Comparison of ENCODE assay signal across 20 cellular contexts in the genomic region with DNA sequence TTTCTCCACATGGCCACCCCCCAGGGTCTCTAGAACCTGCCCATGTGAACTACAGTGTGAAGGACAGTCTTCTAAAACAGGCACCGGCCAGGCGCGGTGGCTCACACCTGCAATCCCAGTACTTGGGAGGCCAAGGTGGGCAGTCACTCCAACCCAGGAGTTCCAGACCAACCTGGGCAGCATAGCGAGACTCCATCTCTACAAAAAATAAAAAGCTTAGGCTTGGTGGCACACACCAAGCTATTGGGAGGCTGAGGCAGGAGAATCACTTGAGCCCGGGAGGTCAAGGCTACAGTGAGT. TPM values are rescaled to one million over a fixed set of nuclear protein-coding genes. Genes with fewer than 3 reads are reported as not detected.
DNase-seq lines count a peak whose midpoint lies in the region; ATAC-seq and TF ChIP-seq lines count a peak whose summit lies in the region.
"Had no signal": no experiment of that assay in that cellular context is flagged by ENCODE, and none has a peak within 500 bp of the region (broad histone marks: within the 10 kb centered on the region; RNA-seq: fewer than 3 reads in every experiment).

No MANE protein-coding gene starts in this region.

- no peaks in the 10 kb centered on the region for H3K27me3 ChIP-seq in naive thymus-derived CD4-positive, alpha-beta T cell (ENCODE audit: control insufficient read depth in 2 of 2, insufficient read depth in 2 of 2, low read length in 2 of 2)
- no peaks in the 10 kb centered on the region for H3K27me3 ChIP-seq in tibial nerve
- H3K27me3 ChIP-seq: adrenal gland, right lobe of liver had no signal

- H3K4me1 Mint-ChIP-seq in activated naive CD8-positive, alpha-beta T cell (ENCODE audit: low read depth), result peaks cover 33% of the 10 kb centered on the region
- H3K4me1 Mint-ChIP-seq in activated naive CD8-positive, alpha-beta T cell treated with anti-CD3 and anti-CD28 coated beads, Interleukin-2, amount 50 U/mL, for 24 hours, result peaks cover 24% of the 10 kb centered on the region
- H3K4me1 Mint-ChIP-seq in activated CD8-positive, alpha-beta T cell treated with anti-CD3 and anti-CD28 coated beads, Interleukin-2, amount 10 ng/mL, durations not matched to agents 7 days and 5 days (ENCODE audit: low read depth), result peaks cover 45% of the 10 kb centered on the region
- peaks cover 15 to 55% (median 30%) of the 10 kb centered on the region in 7 donors for H3K4me1 Mint-ChIP-seq in naive thymus-derived CD4-positive, alpha-beta T cell

- TF ChIP-seq EP300 in tibial nerve (IDR thresholded peaks at IDR 0.05), result no peak

- peaks cover 0 to 25% (median 3%) of the 10 kb centered on the region in 3 experiments for H3K36me3 ChIP-seq in naive thymus-derived CD4-positive, alpha-beta T cell (ENCODE audit: control insufficient read depth in 2 of 3, insufficient read depth in 3 of 3, low read length in 3 of 3)
- H3K36me3 ChIP-seq in tibial nerve, result peaks cover 3 to 40% (median 16%) of the 10 kb centered on the region in 3 donors
- H3K36me3 ChIP-seq: right lobe of liver had no signal

- no peak for TF ChIP-seq CTCF in tibial nerve (IDR thresholded peaks at IDR 0.05)

- peaks cover 25 to 35% of the 10 kb centered on the region in 2 donors for H3K4me1 ChIP-seq in naive thymus-derived CD4-positive, alpha-beta T cell (ENCODE audit: control insufficient read depth in 2 of 2, insufficient read depth in 2 of 2, low read length in 2 of 2)
- H3K4me1 ChIP-seq in tibial nerve, result peaks cover 2 to 79% (median 55%) of the 10 kb centered on the region in 4 donors

- no peaks in the 10 kb centered on the region for H3K27me3 Mint-ChIP-seq in activated naive CD8-positive, alpha-beta T cell
- H3K27me3 Mint-ChIP-seq in activated naive CD8-positive, alpha-beta T cell treated with anti-CD3 and anti-CD28 coated beads, Interleukin-2, amount 50 U/mL, for 24 hours, result no peaks in the 10 kb centered on the region
- H3K27me3 Mint-ChIP-seq in activated CD8-positive, alpha-beta T cell treated with anti-CD3 and anti-CD28 coated beads, Interleukin-2, amount 10 ng/mL, durations not matched to agents 7 days and 5 days (ENCODE audit: low read depth), result no peaks in the 10 kb centered on the region
- H3K27me3 Mint-ChIP-seq in naive thymus-derived CD4-positive, alpha-beta T cell, result no peaks in the 10 kb centered on the region

- H3K4me3 Mint-ChIP-seq in activated naive CD8-positive, alpha-beta T cell, result no peak overlapping the region
- H3K4me3 Mint-ChIP-seq in activated naive CD8-positive, alpha-beta T cell treated with anti-CD3 and anti-CD28 coated beads, Interleukin-2, amount 50 U/mL, for 24 hours, result no peak overlapping the region
- H3K4me3 Mint-ChIP-seq in activated CD8-positive, alpha-beta T cell treated with anti-CD3 and anti-CD28 coated beads, Interleukin-2, amount 10 ng/mL, durations not matched to agents 7 days and 5 days, result no peak overlapping the region
- no peak overlapping the region for H3K4me3 Mint-ChIP-seq in naive thymus-derived CD4-positive, alpha-beta T cell

- no peaks in the 10 kb centered on the region for H3K9me3 ChIP-seq in naive thymus-derived CD4-positive, alpha-beta T cell (ENCODE audit: control insufficient read depth in 2 of 3, low read length in 3 of 3)
- no peaks in the 10 kb centered on the region for H3K9me3 ChIP-seq in tibial nerve
- H3K9me3 ChIP-seq: adrenal gland, right lobe of liver had no signal

- H3K27ac Mint-ChIP-seq in activated naive CD8-positive, alpha-beta T cell, result peak overlapping the region; percentile 93
- H3K27ac Mint-ChIP-seq in activated naive CD8-positive, alpha-beta T cell treated with anti-CD3 and anti-CD28 coated beads, Interleukin-2, amount 50 U/mL, for 24 hours, result no peak overlapping the region
- peak overlapping the region; percentile 89 for H3K27ac Mint-ChIP-seq in activated CD8-positive, alpha-beta T cell treated with anti-CD3 and anti-CD28 coated beads, Interleukin-2, amount 10 ng/mL, durations not matched to agents 7 days and 5 days
- peak overlapping the region; percentile 41 to 99 (median 92) for H3K27ac Mint-ChIP-seq in naive thymus-derived CD4-positive, alpha-beta T cell

- no peak for DNase-seq in activated naive CD8-positive, alpha-beta T cell treated with anti-CD3 and anti-CD28 coated beads, Interleukin-2, amount 50 U/mL, for 24 hours
- no peak for DNase-seq in activated CD8-positive, alpha-beta T cell treated with anti-CD3 and anti-CD28 coated beads, Interleukin-2, amount 10 ng/mL, durations not matched to agents 7 days and 5 days
- DNase-seq in naive thymus-derived CD4-positive, alpha-beta T cell, result no peak
- DNase-seq in tibial nerve (ENCODE audit: low spot score in 2 of 2) (no peak), middle frontal gyrus (ENCODE audit: extremely low spot score, low spot score) (no peak), NCI-H187 treated with DMSO at 0.1 percent for 48 hours (lab: John Stamatoyannopoulos, UW) (no peak)
- DNase-seq: GF-D8; GOT3; NCI-H1694; stimulated activated CD4-positive, alpha-beta T cell treated with anti-CD3 and anti-CD28 coated beads, Interleukin-4, amount 100 ng/mL, for 1 hour had no signal

- POLR2A ChIA-PET in activated CD8-positive, alpha-beta T cell treated with anti-CD3 and anti-CD28 coated beads, Interleukin-2, amount 10 ng/mL, durations not matched to agents 7 days and 5 days (lab: Charles Lee), result interaction anchor here (4.1 kb wide), 1 partner anchor 13 kb away, joined by 19 read pairs; a partner anchor contains a TSS
- POLR2A ChIA-PET in naive thymus-derived CD4-positive, alpha-beta T cell (lab: Charles Lee), result interaction anchor here (6.1 kb wide), 1 partner anchor 13 kb away, joined by 50 read pairs; a partner anchor contains a TSS

- no peak for TF ChIP-seq POLR2A in tibial nerve (IDR thresholded peaks at IDR 0.05)

- no peak overlapping the region for H3K4me3 ChIP-seq in naive thymus-derived CD4-positive, alpha-beta T cell (ENCODE audit: low read length)
- H3K4me3 ChIP-seq in tibial nerve, result no peak overlapping the region
- H3K4me3 ChIP-seq: adrenal gland, right lobe of liver, SK-N-MC had no signal

- CTCF ChIA-PET in activated CD8-positive, alpha-beta T cell treated with anti-CD3 and anti-CD28 coated beads, Interleukin-2, amount 10 ng/mL, durations not matched to agents 7 days and 5 days (lab: Charles Lee), result no interaction called here
- CTCF ChIA-PET in naive thymus-derived CD4-positive, alpha-beta T cell (lab: Charles Lee), result no interaction called here

- 99% methylated on average over 4 to 5 of the region's 5 CpGs for WGBS in tibial nerve, 2 donors

- peak overlapping the region; percentile 76 for H3K27ac ChIP-seq in naive thymus-derived CD4-positive, alpha-beta T cell (ENCODE audit: low read depth, low read length)
- peak overlapping the region in 3 of 4 donors; percentile 8 to 41 (median 11) for H3K27ac ChIP-seq in tibial nerve
- H3K27ac ChIP-seq: SK-N-MC had no signal

- ATAC-seq in activated naive CD8-positive, alpha-beta T cell treated with anti-CD3 and anti-CD28 coated beads, Interleukin-2, amount 50 U/mL, for 24 hours, result no peak
- ATAC-seq in activated CD8-positive, alpha-beta T cell treated with anti-CD3 and anti-CD28 coated beads, Interleukin-2, amount 10 ng/mL, durations not matched to agents 7 days and 5 days, result no peak
- ATAC-seq in naive thymus-derived CD4-positive, alpha-beta T cell, result no peak
- ATAC-seq in HG03175 (IDR thresholded peaks at IDR 0.05; ENCODE audit: unreplicated experiment), result no peak

- H3K36me3 Mint-ChIP-seq in activated naive CD8-positive, alpha-beta T cell, result no peaks in the 10 kb centered on the region
- H3K36me3 Mint-ChIP-seq in activated naive CD8-positive, alpha-beta T cell treated with anti-CD3 and anti-CD28 coated beads, Interleukin-2, amount 50 U/mL, for 24 hours (ENCODE audit: low read depth), result no peaks in the 10 kb centered on the region
- H3K36me3 Mint-ChIP-seq in activated CD8-positive, alpha-beta T cell treated with anti-CD3 and anti-CD28 coated beads, Interleukin-2, amount 10 ng/mL, durations not matched to agents 7 days and 5 days (ENCODE audit: low read depth), result peaks cover 8% of the 10 kb centered on the region
- peaks cover 0 to 18% (median 0%) of the 10 kb centered on the region in 5 donors for H3K36me3 Mint-ChIP-seq in naive thymus-derived CD4-positive, alpha-beta T cell

- intact Hi-C loops in naive thymus-derived CD4-positive, alpha-beta T cell (cut with micrococcal nuclease), result no loop called here

- no peaks in the 10 kb centered on the region for H3K9me3 Mint-ChIP-seq in activated naive CD8-positive, alpha-beta T cell (ENCODE audit: low read depth)
- H3K9me3 Mint-ChIP-seq in activated naive CD8-positive, alpha-beta T cell treated with anti-CD3 and anti-CD28 coated beads, Interleukin-2, amount 50 U/mL, for 24 hours, result no peaks in the 10 kb centered on the region
- H3K9me3 Mint-ChIP-seq in activated CD8-positive, alpha-beta T cell treated with anti-CD3 and anti-CD28 coated beads, Interleukin-2, amount 10 ng/mL, durations not matched to agents 7 days and 5 days (ENCODE audit: insufficient read depth), result no peaks in the 10 kb centered on the region
- H3K9me3 Mint-ChIP-seq in naive thymus-derived CD4-positive, alpha-beta T cell, result peaks cover 0 to 3% (median 0%) of the 10 kb centered on the region in 11 donors

RNA-seq across cellular contexts. Expression of a gene that starts 13.7 kb away (rescaled TPM):
- 10 to 100 TPM; 40.9 to 42.5 TPM for total RNA-seq in activated CD8-positive, alpha-beta T cell treated with anti-CD3 and anti-CD28 coated beads, Interleukin-2, amount 10 ng/mL, durations not matched to agents 7 days and 5 days
- total RNA-seq in naive thymus-derived CD4-positive, alpha-beta T cell, result 10 to 100 TPM; 33.1 to 51.7 (median 38.4) TPM
- 10 to 100 TPM; 39.7 to 44.7 TPM for polyA plus RNA-seq in naive thymus-derived CD4-positive, alpha-beta T cell
- total RNA-seq in tibial nerve, result 10 to 100 TPM; 38.5 to 55.5 (median 42.2) TPM

RNA-seq across cellular contexts. Expression of a gene that starts 37.7 kb away (rescaled TPM):
- not detected for total RNA-seq in activated CD8-positive, alpha-beta T cell treated with anti-CD3 and anti-CD28 coated beads, Interleukin-2, amount 10 ng/mL, durations not matched to agents 7 days and 5 days
- total RNA-seq in naive thymus-derived CD4-positive, alpha-beta T cell, result not detected
- polyA plus RNA-seq in naive thymus-derived CD4-positive, alpha-beta T cell, result not detected
- total RNA-seq in tibial nerve, result not detected
- total RNA-seq: frontal cortex, MCF 10A, NCI-H460, OCI-LY7, urinary bladder had no signal

RNA-seq across cellular contexts. Expression of a gene that starts 51.7 kb away (rescaled TPM):
- 10 to 100 TPM; 43.2 to 44.0 TPM for total RNA-seq in activated CD8-positive, alpha-beta T cell treated with anti-CD3 and anti-CD28 coated beads, Interleukin-2, amount 10 ng/mL, durations not matched to agents 7 days and 5 days
- 10 to 100 TPM; 28.2 to 47.3 (median 38.8) TPM for total RNA-seq in naive thymus-derived CD4-positive, alpha-beta T cell
- 10 to 100 TPM; 70.2 to 74.6 TPM for polyA plus RNA-seq in naive thymus-derived CD4-positive, alpha-beta T cell
- 10 to 100 TPM; 45.3 to 83.1 (median 54.1) TPM for total RNA-seq in tibial nerve
